ENCODE assay signal across 25 cellular contexts in the genomic region with DNA sequence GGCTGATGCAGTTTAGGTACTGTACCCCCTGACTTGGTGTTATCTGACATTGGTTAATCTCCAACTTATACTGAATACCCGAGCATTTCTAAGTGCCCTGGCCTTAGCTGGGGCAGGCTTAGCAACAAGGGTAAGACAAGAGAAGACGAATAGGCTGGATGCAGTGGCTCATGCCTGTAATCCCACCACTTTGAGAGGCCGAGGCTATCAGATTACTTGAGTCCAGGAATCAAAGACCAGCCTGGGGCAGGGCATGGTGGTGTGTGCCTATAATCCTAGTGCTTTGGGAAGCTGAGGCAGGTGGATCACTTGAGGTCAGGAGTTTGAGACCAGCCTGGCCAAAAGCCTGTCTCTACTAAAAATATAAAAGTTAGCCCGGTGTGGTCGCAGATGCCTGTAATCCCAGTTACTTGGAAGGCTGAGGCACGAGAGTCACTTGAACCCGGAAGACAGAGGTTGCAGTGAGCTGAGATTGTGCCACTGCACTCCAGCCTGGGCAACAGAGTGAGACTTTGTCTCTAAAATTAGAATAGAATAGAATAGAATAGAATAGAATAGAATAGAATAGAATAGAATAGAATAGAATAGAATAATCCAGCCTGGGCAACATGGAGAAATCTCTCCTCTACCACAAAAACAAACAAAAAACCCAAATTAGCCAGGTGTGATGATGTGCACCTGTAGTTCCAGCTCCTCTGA.
DNase-seq lines count a peak whose midpoint lies in the region; ATAC-seq and TF ChIP-seq lines count a peak whose summit lies in the region.
"Had no signal": no experiment of that assay in that cellular context is flagged by ENCODE, and none has a peak within 500 bp of the region (broad histone marks: within the 10 kb centered on the region; RNA-seq: fewer than 3 reads in every experiment).

No MANE protein-coding gene starts in this region.

- H3K4me1 ChIP-seq in neural progenitor cell (no peaks in the 10 kb centered on the region), smooth muscle cell (ENCODE audit: low read depth) (no peaks in the 10 kb centered on the region), MM.1S (ENCODE audit: low read length) (no peaks in the 10 kb centered on the region)

- H3K27me3 ChIP-seq in neural progenitor cell (no peaks in the 10 kb centered on the region), smooth muscle cell (ENCODE audit: low read depth) (no peaks in the 10 kb centered on the region), MM.1S (replicated peaks; ENCODE audit: insufficient read depth, low read length) (no peaks in the 10 kb centered on the region)
- H3K27me3 ChIP-seq: SJSA1 had no signal

- H2AFZ ChIP-seq in neural progenitor cell (replicated peaks), result no peak overlapping the region
- no peak overlapping the region for H2AFZ ChIP-seq in smooth muscle cell (ENCODE audit: low read depth)
- no peak overlapping the region for H2AFZ ChIP-seq in MM.1S (ENCODE audit: low read length)

- H3K36me3 ChIP-seq in neural progenitor cell (no peaks in the 10 kb centered on the region), smooth muscle cell (ENCODE audit: low read depth) (no peaks in the 10 kb centered on the region), MM.1S (replicated peaks; ENCODE audit: insufficient read depth, low read length) (no peaks in the 10 kb centered on the region)
- H3K36me3 ChIP-seq: SJSA1 had no signal

- no peaks in the 10 kb centered on the region for H3F3A ChIP-seq in neural progenitor cell (ENCODE audit: low read depth)
- no peaks in the 10 kb centered on the region for H3F3A ChIP-seq in smooth muscle cell (ENCODE audit: low read depth)
- H3F3A ChIP-seq in MM.1S (ENCODE audit: insufficient read depth, low read length), result no peaks in the 10 kb centered on the region

- H3K4me3 ChIP-seq in neural progenitor cell, result no peak overlapping the region
- H3K4me3 ChIP-seq in smooth muscle cell, result no peak overlapping the region
- H3K4me3 ChIP-seq in MM.1S (ENCODE audit: low read length), result no peak overlapping the region
- H3K4me3 ChIP-seq: SJSA1 had no signal

- H3K79me2 ChIP-seq in neural progenitor cell (ENCODE audit: low read depth) (no peaks in the 10 kb centered on the region), smooth muscle cell (ENCODE audit: low read depth) (no peaks in the 10 kb centered on the region), MM.1S (ENCODE audit: low read length) (no peaks in the 10 kb centered on the region)

- H3K36me3 Mint-ChIP-seq in chondrocyte (ENCODE audit: low read depth) (peaks cover 7% of the 10 kb centered on the region), neural progenitor cell (no peaks in the 10 kb centered on the region)
- H3K36me3 Mint-ChIP-seq: CD8-positive, alpha-beta T cell had no signal

- TF ChIP-seq CTCF in chondrocyte (IDR thresholded peaks at IDR 0.05), result no peak
- TF ChIP-seq CTCF in neural progenitor cell (IDR thresholded peaks at IDR 0.05), result no peak
- no peak for TF ChIP-seq CTCF in smooth muscle cell (IDR thresholded peaks at IDR 0.05; ENCODE audit: borderline replicate concordance, insufficient read depth, poor library complexity, severe bottlenecking)
- TF ChIP-seq CTCF in MM.1S (IDR thresholded peaks at IDR 0.05; ENCODE audit: low read length), result no peak

- H3K4me1 Mint-ChIP-seq in chondrocyte (ENCODE audit: low read depth) (peaks cover 39% of the 10 kb centered on the region), neural progenitor cell (no peaks in the 10 kb centered on the region)
- H3K4me1 Mint-ChIP-seq: B cell, H9 had no signal

- no peak overlapping the region for H3K27ac ChIP-seq in neural progenitor cell
- peak overlapping the region; percentile 17 for H3K27ac ChIP-seq in smooth muscle cell (ENCODE audit: low read depth)
- no peak overlapping the region for H3K27ac ChIP-seq in MM.1S (ENCODE audit: low read length)
- H3K27ac ChIP-seq: C4-2B, HL-60, SJSA1 had no signal

- H3K4me2 ChIP-seq in neural progenitor cell (no peak overlapping the region), smooth muscle cell (no peak overlapping the region), MM.1S (ENCODE audit: low read depth, low read length) (no peak overlapping the region)

- no peaks in the 10 kb centered on the region for H3K27me3 Mint-ChIP-seq in chondrocyte (ENCODE audit: low read depth)
- no peaks in the 10 kb centered on the region for H3K27me3 Mint-ChIP-seq in neural progenitor cell (ENCODE audit: insufficient read depth, low read depth)
- H3K27me3 Mint-ChIP-seq: B cell had no signal

- H3K9me3 ChIP-seq in neural progenitor cell (ENCODE audit: low read depth) (no peaks in the 10 kb centered on the region), smooth muscle cell (replicated peaks; ENCODE audit: low read depth) (no peaks in the 10 kb centered on the region), MM.1S (replicated peaks; ENCODE audit: insufficient read depth, low read length) (no peaks in the 10 kb centered on the region)
- H3K9me3 ChIP-seq: SJSA1 had no signal

- H3K9ac ChIP-seq in neural progenitor cell (no peak overlapping the region), smooth muscle cell (ENCODE audit: low read depth) (no peak overlapping the region), MM.1S (ENCODE audit: low read length) (no peak overlapping the region)

- no peaks in the 10 kb centered on the region for H4K20me1 ChIP-seq in neural progenitor cell (ENCODE audit: low read depth)
- H4K20me1 ChIP-seq in smooth muscle cell (ENCODE audit: low read depth), result peaks cover 4% of the 10 kb centered on the region
- no peaks in the 10 kb centered on the region for H4K20me1 ChIP-seq in MM.1S (ENCODE audit: insufficient read depth, low read length)

- no peak overlapping the region for H3K4me3 Mint-ChIP-seq in chondrocyte (ENCODE audit: unreplicated experiment)
- no peak overlapping the region for H3K4me3 Mint-ChIP-seq in neural progenitor cell
- H3K4me3 Mint-ChIP-seq: B cell; CD8-positive, alpha-beta T cell; H9 had no signal

- no peak for ATAC-seq in HG03378 (IDR thresholded peaks at IDR 0.05; ENCODE audit: unreplicated experiment)
- ATAC-seq: CD8-positive, alpha-beta T cell; PC-3 had no signal

- DNase-seq in NCI-H82 (lab: John Stamatoyannopoulos, UW) (peak; percentile 83), chondrocyte (ENCODE audit: low spot score) (no peak), neural progenitor cell (ENCODE audit: low spot score) (peak; percentile 23), smooth muscle cell (lab: John Stamatoyannopoulos, UW; ENCODE audit: unreplicated experiment) (no peak), MM.1S (no peak), DMS79 (lab: John Stamatoyannopoulos, UW) (no peak)
- DNase-seq: CD8-positive, alpha-beta T cell; DMS 273 treated with DMSO at 0.1 percent for 48 hours; DND-41; H9; NCI-H1092 treated with DMSO at 0.1 percent for 48 hours; NCI-H1436; NCI-H187; NCI-H2081 treated with DMSO at 0.1 percent for 48 hours; NCI-H2171 treated with DMSO at 0.1 percent for 48 hours; NCI-H345; NCI-H748 treated with DMSO at 0.1 percent for 48 hours; NK-92 treated with Interleukin-12 subunit alpha and Interleukin-12 subunit beta, amount 100 ng/mL, for 24 hours; PC-3; T-helper 1 cell had no signal

- peak overlapping the region; percentile 79 for H3K27ac Mint-ChIP-seq in chondrocyte (ENCODE audit: unreplicated experiment)
- H3K27ac Mint-ChIP-seq in neural progenitor cell, result no peak overlapping the region
- H3K27ac Mint-ChIP-seq: B cell; CD8-positive, alpha-beta T cell; H9 had no signal

- H3K9me2 ChIP-seq in MM.1S (replicated peaks; ENCODE audit: insufficient read depth, low read length), result no peaks in the 10 kb centered on the region

- WGBS in smooth muscle cell (ENCODE audit: low lambda C conversion rate), result 76% methylated on average over 7 of the region's 7 CpGs

- H3K9me3 Mint-ChIP-seq in chondrocyte (ENCODE audit: low read depth) (peaks cover 2% of the 10 kb centered on the region), neural progenitor cell (no peaks in the 10 kb centered on the region)
- H3K9me3 Mint-ChIP-seq: CD8-positive, alpha-beta T cell; H9 had no signal

Comparison
In these comparisons a context has a peak if more than half of its experiments do, and no peak if none do; other contexts are left out.
1. DNase-seq: peak in NCI-H82 (single experiment) and neural progenitor cell (single experiment); none in chondrocyte (single experiment), smooth muscle cell (single experiment), MM.1S (single experiment) and DMS79 (single experiment).